ENCODE assay signal across 8 cellular contexts in genomic region chr18:50009772-50010171, GRCh38.
A peak's percentile ranks its signal among the peaks of the same experiment; 100 is the strongest.
DNase-seq lines count a peak whose midpoint lies in the region; ATAC-seq, FAIRE-seq and TF ChIP-seq lines count a peak whose summit lies in the region.

No MANE protein-coding gene starts in this region.

- no peak for FAIRE-seq in D721Med (lab: Jason Lieb, UNC)

- H3K9me3 ChIP-seq in Peyer's patch (no peaks in the 10 kb centered on the region), right atrium auricular region (no peaks in the 10 kb centered on the region), spleen (no peaks in the 10 kb centered on the region)

- ATAC-seq in GM21515 (IDR thresholded peaks at IDR 0.05; ENCODE audit: unreplicated experiment): peak; percentile 68
- peak; percentile 93 to 94 for ATAC-seq in activated naive CD4-positive, alpha-beta T cell treated with anti-CD3 and anti-CD28 coated beads, Interleukin-2, amount 50 U/mL, for 72 hours
- no peak for ATAC-seq in HG02970 (IDR thresholded peaks at IDR 0.05; ENCODE audit: low FRiP score, unreplicated experiment)

- no peaks in the 10 kb centered on the region for H3K36me3 Mint-ChIP-seq in activated naive CD4-positive, alpha-beta T cell treated with anti-CD3 and anti-CD28 coated beads, Interleukin-2, amount 50 U/mL, for 72 hours

- H3K27ac ChIP-seq in KMS-11: no peak overlapping the region
- H3K27ac ChIP-seq in Peyer's patch: no peak overlapping the region
- H3K27ac ChIP-seq in right atrium auricular region: no peak overlapping the region
- H3K27ac ChIP-seq in spleen: no peak overlapping the region

- H3K27ac Mint-ChIP-seq in activated naive CD4-positive, alpha-beta T cell treated with anti-CD3 and anti-CD28 coated beads, Interleukin-2, amount 50 U/mL, for 72 hours: no peak overlapping the region

- H3K36me3 ChIP-seq in KMS-11 (ENCODE audit: insufficient read depth) (no peaks in the 10 kb centered on the region), Peyer's patch (no peaks in the 10 kb centered on the region), right atrium auricular region (no peaks in the 10 kb centered on the region), spleen (no peaks in the 10 kb centered on the region)

- WGBS in spleen, 5 donors: 71 to 100% (median 81%) methylated on average over 1 of the region's 1 CpG

- H3K4me3 ChIP-seq in KMS-11 (IDR thresholded peaks at IDR 0.05; ENCODE audit: insufficient read depth, low read depth, low read length): no peak overlapping the region
- no peak overlapping the region for H3K4me3 ChIP-seq in Peyer's patch
- no peak overlapping the region for H3K4me3 ChIP-seq in right atrium auricular region
- H3K4me3 ChIP-seq in spleen: no peak overlapping the region

- H3K9ac ChIP-seq in KMS-11: no peak overlapping the region

- TF ChIP-seq CTCF in D721Med (IDR thresholded peaks at IDR 0.05; ENCODE audit: insufficient read depth, missing control alignments) (peak; percentile 53), KMS-11 (conservative IDR thresholded peaks at IDR 0.05; ENCODE audit: low read depth, low read length) (peak; percentile 87), Peyer's patch (IDR thresholded peaks at IDR 0.05) (peak in 4 of 6 experiments; percentile 48 to 83 (median 75)), right atrium auricular region (IDR thresholded peaks at IDR 0.05) (peak; percentile 28 to 62), spleen (IDR thresholded peaks at IDR 0.05 in 8 of 11, conservative IDR thresholded peaks at IDR 0.05 in 3 of 11) (peak in 8 of 11 experiments; percentile 36 to 72 (median 56))

- H3K4me1 ChIP-seq in KMS-11 (ENCODE audit: low read depth, poor library complexity, severe bottlenecking): no peaks in the 10 kb centered on the region
- no peaks in the 10 kb centered on the region for H3K4me1 ChIP-seq in Peyer's patch
- H3K4me1 ChIP-seq in right atrium auricular region: no peaks in the 10 kb centered on the region
- H3K4me1 ChIP-seq in spleen: no peaks in the 10 kb centered on the region

- no peak for TF ChIP-seq POLR2A in Peyer's patch (IDR thresholded peaks at IDR 0.05)
- TF ChIP-seq POLR2A in spleen (IDR thresholded peaks at IDR 0.05): no peak

- no peaks in the 10 kb centered on the region for H4K20me1 ChIP-seq in KMS-11 (ENCODE audit: insufficient read depth)

- intact Hi-C loops in spleen (cut with DNase I; ENCODE audit: low total_unique reads): no loop called here

- DNase-seq in D721Med (ENCODE audit: insufficient read length, low spot score): peak; percentile 24
- DNase-seq in Peyer's patch: peak; percentile 22 to 77 (median 60)
- peak; percentile 42 to 57 for DNase-seq in activated naive CD4-positive, alpha-beta T cell treated with anti-CD3 and anti-CD28 coated beads, Interleukin-2, amount 50 U/mL, for 72 hours (ENCODE audit: low spot score in 2 of 2)
- no peak for DNase-seq in right atrium auricular region (ENCODE audit: low spot score)
- DNase-seq in spleen: no peak

- no peaks in the 10 kb centered on the region for H3K79me2 ChIP-seq in KMS-11 (ENCODE audit: insufficient read depth, low read depth)

- H3K9me3 Mint-ChIP-seq in activated naive CD4-positive, alpha-beta T cell treated with anti-CD3 and anti-CD28 coated beads, Interleukin-2, amount 50 U/mL, for 72 hours: no peaks in the 10 kb centered on the region

- H2AFZ ChIP-seq in KMS-11 (ENCODE audit: low read depth): no peak overlapping the region

- no peak overlapping the region for H3K4me2 ChIP-seq in KMS-11

- no peaks in the 10 kb centered on the region for H3K27me3 ChIP-seq in KMS-11 (ENCODE audit: insufficient read depth, low read depth)
- H3K27me3 ChIP-seq in Peyer's patch: no peaks in the 10 kb centered on the region
- no peaks in the 10 kb centered on the region for H3K27me3 ChIP-seq in right atrium auricular region
- no peaks in the 10 kb centered on the region for H3K27me3 ChIP-seq in spleen (replicated peaks in 1 of 7)

Comparison
In these comparisons a context has a peak if more than half of its experiments do, and no peak if none do; other contexts are left out.
1. DNase-seq: peak in D721Med (single experiment), Peyer's patch (3 of 3) and activated naive CD4-positive, alpha-beta T cell treated with anti-CD3 and anti-CD28 coated beads, Interleukin-2, amount 50 U/mL, for 72 hours (2 of 2); none in right atrium auricular region (single experiment) and spleen (single experiment).
2. Peak in every context shown above with its lines, with median percentiles within 50 percentile points of each other: CTCF ChIP-seq.